Comparison of ENCODE assay signal across 20 cellular contexts in genomic region chr7:116807011-116807560, GRCh38.
"Had no signal": no experiment of that assay in that cellular context is flagged by ENCODE, and none has a peak within 500 bp of the region (broad histone marks: within the 10 kb centered on the region; RNA-seq: fewer than 3 reads in every experiment).

No MANE protein-coding gene starts in this region.

- ATAC-seq: T-cell had no signal

- H3K4me2 ChIP-seq: SK-N-SH had no signal

- DNase-seq: Karpas-422, KG1, MG63, NCI-H1092 treated with DMSO at 0.1 percent for 48 hours, NCI-H1436 treated with DMSO at 0.1 percent for 48 hours, NCI-H1694, NCI-H1930, NCI-H2081, NCI-H2107, NCI-H2227 treated with DMSO at 0.1 percent for 48 hours, NCI-H524, NCI-H526 treated with DMSO at 0.1 percent for 48 hours, NCI-H774, SHP77, SK-N-SH, SW 1271, T-cell had no signal

- H3K9me3 ChIP-seq: MG63, SK-N-SH had no signal

- H3K27ac ChIP-seq: HL-60, RWPE1 had no signal

- H3K36me3 ChIP-seq: MG63 had no signal

- H3K27me3 ChIP-seq: MG63 had no signal

- H3K36me3 Mint-ChIP-seq: T-cell had no signal

- H3K4me3 ChIP-seq: MG63 had no signal

- H3K9ac ChIP-seq: SK-N-SH had no signal

- H3K4me3 Mint-ChIP-seq: T-cell had no signal

- H3K9me3 Mint-ChIP-seq: T-cell had no signal

- FAIRE-seq: HTR-8/SVneo had no signal

- H3K27ac Mint-ChIP-seq: T-cell had no signal
